8 cellular contexts compared by ENCODE assay signal in genomic region chr17:3557768-3558583, GRCh38. TPM values are rescaled to one million over a fixed set of nuclear protein-coding genes. Genes with fewer than 3 reads are reported as not detected.
DNase-seq lines count a peak whose midpoint lies in the region; ATAC-seq and TF ChIP-seq lines count a peak whose summit lies in the region.

Gene TRPV3, minus strand, starts transcription at chr17:3557812. Its CDS starts 2,962 bp downstream, at chr17:3554850.

- H3K27me3 ChIP-seq in gastroesophageal sphincter, result peaks cover 57% of the 10 kb centered on the region

- no peaks in the 10 kb centered on the region for H3K9me3 ChIP-seq in gastroesophageal sphincter

- TF ChIP-seq POLR2A in gastroesophageal sphincter (IDR thresholded peaks at IDR 0.05), result no peak

- no peaks in the 10 kb centered on the region for H3K36me3 ChIP-seq in gastroesophageal sphincter

- peak within 1 kb of the TSS in 1 of 2 donors; percentile 8 for H3K4me3 ChIP-seq in gastroesophageal sphincter

- H3K4me1 ChIP-seq in gastroesophageal sphincter, result peaks cover 0 to 10% (median 0%) of the 10 kb centered on the region in 3 donors

- TF ChIP-seq CTCF in gastroesophageal sphincter (IDR thresholded peaks at IDR 0.05), result no peak

- no peak for TF ChIP-seq EP300 in gastroesophageal sphincter (IDR thresholded peaks at IDR 0.05)

- 48 to 65% methylated on average over 2 to 8 of the region's 23 CpGs for WGBS in gastroesophageal sphincter (ENCODE audit: low coverage in 1 of 2), 2 donors

- peak; percentile 40 for ATAC-seq in GM18868 (IDR thresholded peaks at IDR 0.05; ENCODE audit: unreplicated experiment)
- ATAC-seq in gastroesophageal sphincter, result peak; percentile 75
- no peak for ATAC-seq in HG03045 (IDR thresholded peaks at IDR 0.05; ENCODE audit: unreplicated experiment)

- H3K27ac ChIP-seq in gastroesophageal sphincter, result peak within 1 kb of the TSS in 2 of 4 donors; percentile 31 to 47

- peak; percentile 88 for DNase-seq in HK-2 (ENCODE audit: unreplicated experiment)
- peak in 2 of 3 experiments; percentile 24 to 38 for DNase-seq in activated CD8-positive, alpha-beta memory T cell treated with anti-CD3 and anti-CD28 coated beads for 48 hours (ENCODE audit: low read depth in 2 of 3, low spot score in 2 of 3)
- peak; percentile 38 to 53 (median 40) for DNase-seq in stimulated activated CD4-positive, alpha-beta T cell treated with anti-CD3 and anti-CD28 coated beads, TNF-alpha, amount 100 ng/mL, for 1 hour (ENCODE audit: low read depth in 3 of 3, low spot score in 1 of 3)
- no peak for DNase-seq in DMS 273 treated with DMSO at 0.1 percent for 48 hours (lab: John Stamatoyannopoulos, UW)
- no peak for DNase-seq in foreskin melanocyte

RNA-seq across cellular contexts. Expression of gene TRPV3, which starts in this region (rescaled TPM):
- under 1 TPM; 0.31 to 0.82 (median 0.70) TPM for total RNA-seq in gastroesophageal sphincter

Comparison
In these comparisons a context has a peak if more than half of its experiments do, and no peak if none do; other contexts are left out.
1. Peak in ATAC-seq in gastroesophageal sphincter; RNA of the gene not detected or under 1 TPM.
2. DNase-seq: peak in HK-2 (single experiment), activated CD8-positive, alpha-beta memory T cell treated with anti-CD3 and anti-CD28 coated beads for 48 hours (2 of 3) and stimulated activated CD4-positive, alpha-beta T cell treated with anti-CD3 and anti-CD28 coated beads, TNF-alpha, amount 100 ng/mL, for 1 hour (3 of 3); none in DMS 273 treated with DMSO at 0.1 percent for 48 hours (single experiment) and foreskin melanocyte (single experiment).